Comparison of ENCODE assay signal across 10 cellular contexts in genomic region chr6:158854214-158855101, GRCh38. TPM values are rescaled to one million over a fixed set of nuclear protein-coding genes. Genes with fewer than 3 reads are reported as not detected.
A peak's percentile ranks its signal among the peaks of the same experiment; 100 is the strongest.
DNase-seq lines count a peak whose midpoint lies in the region; ATAC-seq and TF ChIP-seq lines count a peak whose summit lies in the region.
"Had no signal": no experiment of that assay in that cellular context is flagged by ENCODE, and none has a peak within 500 bp of the region (broad histone marks: within the 10 kb centered on the region; RNA-seq: fewer than 3 reads in every experiment).

No MANE protein-coding gene starts in this region.

- in situ Hi-C loops in mammary epithelial cell (cut with MboI; ENCODE audit: low sequenced_read_pairs in 2 of 2) = loop anchor here in 1 of 2 donors (5.0 kb wide), 1 partner anchor 42 kb away; no protein-coding TSS in a partner anchor

- H4K20me1 ChIP-seq in mammary epithelial cell (ENCODE audit: insufficient read depth, low read length) = no peaks in the 10 kb centered on the region

- H3K36me3 ChIP-seq in mammary epithelial cell (ENCODE audit: insufficient read depth, low read length) = no peaks in the 10 kb centered on the region
- no peaks in the 10 kb centered on the region for H3K36me3 ChIP-seq in urinary bladder (ENCODE audit: insufficient read depth)

- H3K4me3 ChIP-seq in mammary epithelial cell (replicated peaks in 1 of 3; ENCODE audit: insufficient read depth in 1 of 3, low read depth in 2 of 3, low read length in 3 of 3) (no peak overlapping the region), fibroblast of the aortic adventitia (ENCODE audit: low read depth, low read length) (no peak overlapping the region), urinary bladder (ENCODE audit: low read depth, low read length) (no peak overlapping the region)

- no peak overlapping the region for H3K27ac Mint-ChIP-seq in MCF 10A (ENCODE audit: low read depth, unreplicated experiment)
- H3K27ac Mint-ChIP-seq: brain had no signal

- no peaks in the 10 kb centered on the region for H3K27me3 ChIP-seq in mammary epithelial cell (ENCODE audit: insufficient read depth, low read length)

- WGBS in mammary epithelial cell (ENCODE audit: low coverage, missing lambda C conversion rate) = 100% methylated on average over 7 of the region's 7 CpGs
- 76% methylated on average over 7 of the region's 7 CpGs for WGBS in urinary bladder

- H3K36me3 Mint-ChIP-seq in MCF 10A (ENCODE audit: insufficient read depth, unreplicated experiment) = no peaks in the 10 kb centered on the region
- H3K36me3 Mint-ChIP-seq: brain had no signal

- TF ChIP-seq CTCF in mammary epithelial cell (conservative IDR thresholded peaks at IDR 0.05 in 1 of 2, IDR thresholded peaks at IDR 0.05 in 1 of 2; ENCODE audit: extremely low read depth in 1 of 2, insufficient read depth in 1 of 2, low read depth in 1 of 2, low read length in 2 of 2) (no peak), MCF 10A (IDR thresholded peaks at IDR 0.05; ENCODE audit: unreplicated experiment) (no peak), fibroblast of the aortic adventitia (IDR thresholded peaks at IDR 0.05; ENCODE audit: insufficient read depth, low read length) (no peak)

- H3K4me1 Mint-ChIP-seq in MCF 10A (ENCODE audit: insufficient read depth, unreplicated experiment) = peaks cover 9% of the 10 kb centered on the region

- BruUV-seq in mammary epithelial cell (replicated peaks; lab: Mats Ljungman, UMichigan) (no TSS peak), MCF 10A (replicated peaks; lab: Mats Ljungman, UMichigan) (no TSS peak)

- no peak overlapping the region for H3K4me3 Mint-ChIP-seq in MCF 10A (ENCODE audit: unreplicated experiment)
- H3K4me3 Mint-ChIP-seq: brain had no signal

- H3K79me2 ChIP-seq in mammary epithelial cell (ENCODE audit: insufficient read depth, low read length) = no peaks in the 10 kb centered on the region

- H3K4me2 ChIP-seq in mammary epithelial cell (ENCODE audit: insufficient read depth, low read depth, low read length) = peak overlapping the region; percentile 55

- H3K27ac ChIP-seq in mammary epithelial cell (ENCODE audit: insufficient read depth, low read depth, low read length) (peak overlapping the region; percentile 95), urinary bladder (ENCODE audit: low read depth) (peak overlapping the region; percentile 39)

- peaks cover 46% of the 10 kb centered on the region for H3K4me1 ChIP-seq in mammary epithelial cell (ENCODE audit: insufficient read depth, low read length)
- peaks cover 1% of the 10 kb centered on the region for H3K4me1 ChIP-seq in urinary bladder (ENCODE audit: insufficient read depth)

- CTCF ChIA-PET in mammary epithelial cell (lab: Charles Lee; ENCODE audit: low non-redundant PET) (interaction anchor here (0.7 kb wide), 1 partner anchor 104 kb away, joined by 6 read pairs; no protein-coding TSS in a partner anchor), MCF 10A (lab: Yijun Ruan, JAX) (interaction anchor here (0.6 to 1.3 kb wide), 4 partner anchors 12 to 118 kb away, joined by 3 to 7 read pairs (median 3); no protein-coding TSS in a partner anchor)

- ATAC-seq in GM21717 (IDR thresholded peaks at IDR 0.05; ENCODE audit: unreplicated experiment) (no peak), GM21723 (IDR thresholded peaks at IDR 0.05; ENCODE audit: unreplicated experiment) (no peak), GM21515 (IDR thresholded peaks at IDR 0.05; ENCODE audit: unreplicated experiment) (no peak)

- DNase-seq in mammary epithelial cell (no peak), MCF 10A (ENCODE audit: unreplicated experiment) (no peak), SW480 (ENCODE audit: low spot score) (peak; percentile 65), fibroblast of the aortic adventitia (ENCODE audit: low read depth) (peak; percentile 75)
- DNase-seq: NCI-H524 had no signal

- H3K27me3 Mint-ChIP-seq in MCF 10A (ENCODE audit: insufficient read depth, unreplicated experiment) = no peaks in the 10 kb centered on the region
- H3K27me3 Mint-ChIP-seq: brain had no signal

- H3K9ac ChIP-seq in mammary epithelial cell (ENCODE audit: insufficient read depth, low read length) = peak overlapping the region; percentile 67

- no peaks in the 10 kb centered on the region for H3K9me3 Mint-ChIP-seq in MCF 10A (ENCODE audit: unreplicated experiment)
- H3K9me3 Mint-ChIP-seq: brain had no signal

- H2AFZ ChIP-seq in mammary epithelial cell (ENCODE audit: low read depth, low read length) = no peak overlapping the region

- dilution Hi-C loops in mammary epithelial cell (cut with HindIII; ENCODE audit: low sequenced_read_pairs) = loop anchor here (5.0 kb wide), 1 partner anchor 42 kb away; no protein-coding TSS in a partner anchor

- H3K9me3 ChIP-seq in mammary epithelial cell (replicated peaks; ENCODE audit: insufficient read depth, low read length) = no peaks in the 10 kb centered on the region

- POLR2A ChIA-PET in MCF 10A (lab: Yijun Ruan, JAX) = interaction anchor here (0.7 to 4.8 kb wide), 13 partner anchors 14 to 147 kb away, joined by 3 to 91 read pairs (median 4); partner anchors contain the start of gene EZR

- intact Hi-C loops in mammary epithelial cell (cut with micrococcal nuclease) = loop anchor here (5.0 kb wide), 1 partner anchor 73 kb away; no protein-coding TSS in a partner anchor
- intact Hi-C loops in MCF 10A (cut with micrococcal nuclease) = no loop called here

RNA-seq across cellular contexts. Expression of gene EZR, which starts 35.3 kb away (rescaled TPM):
- 100 to 1,000 TPM; 164 to 240 TPM for total RNA-seq in mammary epithelial cell
- polyA plus RNA-seq in mammary epithelial cell = 171 TPM
- polyA minus RNA-seq in mammary epithelial cell = 213 TPM
- total RNA-seq in MCF 10A (2022) = 243 and 296 TPM in 2 replicates
- total RNA-seq in fibroblast of the aortic adventitia (ENCODE audit: low replicate concordance) = 41.3 and 47.0 TPM in 2 replicates
- 95.1 TPM for total RNA-seq in urinary bladder
- 122 TPM for polyA plus RNA-seq in urinary bladder

Comparison
In these comparisons a context has a peak if more than half of its experiments do, and no peak if none do; other contexts are left out.
1. DNase-seq: peak in SW480 (single experiment) and fibroblast of the aortic adventitia (single experiment); none in mammary epithelial cell (single experiment) and MCF 10A (single experiment).